Comparison of ENCODE assay signal across 2 cellular contexts in genomic region chr1:27301582-27302199, GRCh38.
TF ChIP-seq lines count a peak whose summit lies in the region.

No MANE protein-coding gene starts in this region.

TF ChIP-seq in HEK293, 187 proteins besides CTCF, POLR2A, EP300 and RAD21:
- no peak for TF ChIP-seq ZBTB21 (tag by site-specific recombination; IDR thresholded peaks at IDR 0.05)
- TF ChIP-seq ZIC2 (tag by site-specific recombination; IDR thresholded peaks at IDR 0.05), result peak; percentile 69
- no peak for TF ChIP-seq KLF1 (tag by site-specific recombination; IDR thresholded peaks at IDR 0.05)
- no peak for TF ChIP-seq ZNF366 (tag by site-specific recombination; conservative IDR thresholded peaks at IDR 0.05)

TF ChIP-seq in H1, 55 proteins besides CTCF, POLR2A, EP300 and RAD21:
- TF ChIP-seq TEAD4 (IDR thresholded peaks at IDR 0.05; ENCODE audit: low read depth, low read length) (0 out of 2 replicates have a peak, but pooled peaks have one; percentile 31), CREB1 (IDR thresholded peaks at IDR 0.05) (no peak)
